Comparison of ENCODE assay signal across 16 cellular contexts in the genomic region with DNA sequence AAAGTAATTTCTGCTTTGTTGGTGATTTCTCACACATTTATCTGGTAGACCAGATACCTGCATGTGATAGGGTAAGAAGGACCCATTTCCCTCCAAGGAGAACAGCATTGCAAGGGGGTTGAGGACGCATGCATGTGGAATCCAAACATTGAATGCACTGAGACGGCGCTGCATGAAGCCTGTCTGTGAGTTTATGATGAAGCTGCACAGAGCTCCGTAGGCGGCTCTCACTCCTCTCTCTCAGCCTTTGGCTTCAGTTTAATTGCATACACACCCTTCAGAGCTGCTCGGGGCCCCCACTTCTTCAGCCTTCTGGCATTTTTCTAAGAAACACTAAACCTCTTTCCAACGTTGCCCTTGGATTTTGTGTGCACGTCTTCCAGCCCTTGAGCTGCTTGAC.
DNase-seq lines count a peak whose midpoint lies in the region; ATAC-seq lines count a peak whose summit lies in the region.
"Had no signal": no experiment of that assay in that cellular context is flagged by ENCODE, and none has a peak within 500 bp of the region (broad histone marks: within the 10 kb centered on the region; RNA-seq: fewer than 3 reads in every experiment).

No MANE protein-coding gene starts in this region.

- H3K27ac Mint-ChIP-seq in activated T-helper 17 cell treated with anti-CD3 and anti-CD28 coated beads, Interleukin-2, amount 50 U/mL, for 72 hours: peak overlapping the region; percentile 88
- peak overlapping the region in 5 of 6 donors; percentile 86 to 100 (median 96) for H3K27ac Mint-ChIP-seq in naive B cell
- H3K27ac Mint-ChIP-seq in stimulated activated memory B cell treated with anti-CD40 and anti-IgM and Interleukin-4, amounts not matched to agents 10 μg/mL and 1 μg/mL and 100 μg/mL, for 72 hours: peak overlapping the region; percentile 85

- DNase-seq in activated T-cell treated with anti-CD3 and anti-CD28 coated beads, Interleukin-2, amount 50 U/mL, for 4 hours: no peak
- DNase-seq in activated T-cell treated with anti-CD3 and anti-CD28 coated beads, Interleukin-2, amount 50 U/mL, for 1 hour: no peak
- DNase-seq in naive B cell: no peak
- DNase-seq in stimulated activated CD4-positive, alpha-beta T cell treated with anti-CD3 and anti-CD28 coated beads, Interleukin-15, amount 100 ng/mL, for 24 hours: no peak
- DNase-seq: COR-L47, GOT3, NCI-H1048, NCI-H146, NCI-H2081, NCI-H748 treated with DMSO at 0.1 percent for 48 hours, PC-9 had no signal

- H3K4me3 Mint-ChIP-seq in activated T-cell treated with anti-CD3 and anti-CD28 coated beads, Interleukin-2, amount 50 U/mL, for 4 hours: peak overlapping the region; percentile 32
- H3K4me3 Mint-ChIP-seq in activated T-helper 17 cell treated with anti-CD3 and anti-CD28 coated beads, Interleukin-2, amount 50 U/mL, for 72 hours: peak overlapping the region; percentile 70
- peak overlapping the region; percentile 16 to 96 (median 86) for H3K4me3 Mint-ChIP-seq in naive B cell
- peak overlapping the region; percentile 25 for H3K4me3 Mint-ChIP-seq in stimulated activated memory B cell treated with anti-CD40 and anti-IgM and Interleukin-4, amounts not matched to agents 10 μg/mL and 1 μg/mL and 100 μg/mL, for 72 hours

- no peak for ATAC-seq in activated T-cell treated with anti-CD3 and anti-CD28 coated beads, Interleukin-2, amount 50 U/mL, for 4 hours
- ATAC-seq in activated T-helper 17 cell treated with anti-CD3 and anti-CD28 coated beads, Interleukin-2, amount 50 U/mL, for 72 hours (replicated peaks): no peak
- no peak for ATAC-seq in naive B cell (ENCODE audit: low read depth in 2 of 2)
- ATAC-seq in stimulated activated memory B cell treated with anti-CD40 and anti-IgM and Interleukin-4, amounts not matched to agents 10 μg/mL and 1 μg/mL and 100 μg/mL, for 72 hours: no peak
- ATAC-seq in HG02981 (IDR thresholded peaks at IDR 0.05; ENCODE audit: unreplicated experiment): no peak
- ATAC-seq in GM18502 (IDR thresholded peaks at IDR 0.05; ENCODE audit: poor library complexity, unreplicated experiment): no peak
- ATAC-seq: HepG2 had no signal

- peaks cover 8% of the 10 kb centered on the region for H3K9me3 Mint-ChIP-seq in activated T-cell treated with anti-CD3 and anti-CD28 coated beads, Interleukin-2, amount 50 U/mL, for 4 hours
- H3K9me3 Mint-ChIP-seq in activated T-helper 17 cell treated with anti-CD3 and anti-CD28 coated beads, Interleukin-2, amount 50 U/mL, for 72 hours: peaks cover 12% of the 10 kb centered on the region
- H3K9me3 Mint-ChIP-seq in naive B cell: peaks cover 0 to 9% (median 6%) of the 10 kb centered on the region in 7 donors
- no peaks in the 10 kb centered on the region for H3K9me3 Mint-ChIP-seq in stimulated activated memory B cell treated with anti-CD40 and anti-IgM and Interleukin-4, amounts not matched to agents 10 μg/mL and 1 μg/mL and 100 μg/mL, for 72 hours

- no peaks in the 10 kb centered on the region for H3K27me3 Mint-ChIP-seq in activated T-cell treated with anti-CD3 and anti-CD28 coated beads, Interleukin-2, amount 50 U/mL, for 4 hours (ENCODE audit: low read depth)
- no peaks in the 10 kb centered on the region for H3K27me3 Mint-ChIP-seq in activated T-helper 17 cell treated with anti-CD3 and anti-CD28 coated beads, Interleukin-2, amount 50 U/mL, for 72 hours
- H3K27me3 Mint-ChIP-seq in naive B cell: no peaks in the 10 kb centered on the region
- H3K27me3 Mint-ChIP-seq in stimulated activated memory B cell treated with anti-CD40 and anti-IgM and Interleukin-4, amounts not matched to agents 10 μg/mL and 1 μg/mL and 100 μg/mL, for 72 hours: no peaks in the 10 kb centered on the region

- H3K4me1 Mint-ChIP-seq in activated T-cell treated with anti-CD3 and anti-CD28 coated beads, Interleukin-2, amount 50 U/mL, for 4 hours (ENCODE audit: low read depth): peaks cover 2% of the 10 kb centered on the region
- H3K4me1 Mint-ChIP-seq in activated T-helper 17 cell treated with anti-CD3 and anti-CD28 coated beads, Interleukin-2, amount 50 U/mL, for 72 hours: peaks cover 5% of the 10 kb centered on the region
- H3K4me1 Mint-ChIP-seq in naive B cell: peaks cover 31 to 69% (median 52%) of the 10 kb centered on the region in 3 donors
- peaks cover 19% of the 10 kb centered on the region for H3K4me1 Mint-ChIP-seq in stimulated activated memory B cell treated with anti-CD40 and anti-IgM and Interleukin-4, amounts not matched to agents 10 μg/mL and 1 μg/mL and 100 μg/mL, for 72 hours

- peaks cover 11% of the 10 kb centered on the region for H3K36me3 Mint-ChIP-seq in activated T-cell treated with anti-CD3 and anti-CD28 coated beads, Interleukin-2, amount 50 U/mL, for 4 hours (ENCODE audit: insufficient read depth)
- H3K36me3 Mint-ChIP-seq in activated T-helper 17 cell treated with anti-CD3 and anti-CD28 coated beads, Interleukin-2, amount 50 U/mL, for 72 hours (ENCODE audit: low read depth): peaks cover 14% of the 10 kb centered on the region
- no peaks in the 10 kb centered on the region for H3K36me3 Mint-ChIP-seq in naive B cell
- H3K36me3 Mint-ChIP-seq in stimulated activated memory B cell treated with anti-CD40 and anti-IgM and Interleukin-4, amounts not matched to agents 10 μg/mL and 1 μg/mL and 100 μg/mL, for 72 hours: peaks cover 16% of the 10 kb centered on the region

Comparison
In these comparisons a context has a peak if more than half of its experiments do, and no peak if none do; other contexts are left out.
1. H3K4me3 Mint-ChIP-seq: peak in every context shown above with its lines; median percentile 86 in naive B cell; 70 in activated T-helper 17 cell treated with anti-CD3 and anti-CD28 coated beads, Interleukin-2, amount 50 U/mL, for 72 hours; 32 in activated T-cell treated with anti-CD3 and anti-CD28 coated beads, Interleukin-2, amount 50 U/mL, for 4 hours; 25 in stimulated activated memory B cell treated with anti-CD40 and anti-IgM and Interleukin-4, amounts not matched to agents 10 μg/mL and 1 μg/mL and 100 μg/mL, for 72 hours.